ENCODE assay signal across 7 cellular contexts in the genomic region with DNA sequence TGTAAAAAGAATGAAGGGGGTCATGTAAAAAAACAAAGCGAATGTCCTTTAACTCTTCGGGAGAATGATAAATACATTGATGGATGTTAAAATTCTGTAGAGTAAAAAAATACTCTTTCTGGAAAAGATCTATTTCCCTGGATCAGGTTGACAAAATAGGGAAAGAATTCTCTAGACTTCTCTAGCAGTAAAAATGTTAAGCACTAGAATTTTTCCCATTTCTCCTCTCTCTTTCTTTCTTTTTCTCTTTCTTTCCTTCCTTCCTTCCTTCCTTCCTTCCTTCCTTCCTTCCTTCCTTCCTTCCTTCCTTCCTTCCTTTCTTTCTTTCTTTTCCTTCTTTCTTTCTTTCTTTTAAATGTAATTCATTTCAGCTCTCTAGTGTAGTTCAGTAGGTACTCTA.
"Had no signal": no experiment of that assay in that cellular context is flagged by ENCODE, and none has a peak within 500 bp of the region (broad histone marks: within the 10 kb centered on the region; RNA-seq: fewer than 3 reads in every experiment).

No MANE protein-coding gene starts in this region.

- FAIRE-seq: GM12878, GM12891, GM12892, GM18507, GM19239 had no signal

- ATAC-seq: GM12878 had no signal

- DNase-seq: GDM1, GF-D8 had no signal

- H3K4me3 ChIP-seq: GM12878 had no signal
